Comparison of ENCODE assay signal across 8 cellular contexts in genomic region chr1:27357281-27358037, GRCh38. TPM values are rescaled to one million over a fixed set of nuclear protein-coding genes. Genes with fewer than 3 reads are reported as not detected.
A peak's percentile ranks its signal among the peaks of the same experiment; 100 is the strongest.
DNase-seq lines count a peak whose midpoint lies in the region; ATAC-seq and TF ChIP-seq lines count a peak whose summit lies in the region.

No MANE protein-coding gene starts in this region.

- H4K8ac ChIP-seq in neuronal stem cell (ENCODE audit: low read depth, low read length), result peak overlapping the region; percentile 70

- H2AK5ac ChIP-seq in neuronal stem cell (ENCODE audit: low read depth, low read length), result peak overlapping the region; percentile 96

- peak overlapping the region; percentile 93 for H2BK12ac ChIP-seq in neuronal stem cell (ENCODE audit: low read length)

- peak overlapping the region; percentile 29 to 50 (median 47) for H3K4me3 ChIP-seq in Peyer's patch
- no peak overlapping the region for H3K4me3 ChIP-seq in fibroblast of the aortic adventitia (ENCODE audit: low read depth, low read length)
- H3K4me3 ChIP-seq in neuronal stem cell (ENCODE audit: low read length in 2 of 2), result no peak overlapping the region
- peak overlapping the region in 1 of 2 donors; percentile 15 for H3K4me3 ChIP-seq in testis

- no peaks in the 10 kb centered on the region for H3K27me3 ChIP-seq in Peyer's patch
- peaks cover 0 to 43% (median 9%) of the 10 kb centered on the region in 3 experiments for H3K27me3 ChIP-seq in neuronal stem cell (ENCODE audit: control insufficient read depth in 3 of 3, insufficient read depth in 3 of 3, low read depth in 1 of 3, low read length in 3 of 3)
- no peaks in the 10 kb centered on the region for H3K27me3 ChIP-seq in testis

- no peaks in the 10 kb centered on the region for H3K27me3 Mint-ChIP-seq in activated T-helper 1 cell treated with anti-CD3 and anti-CD28 coated beads, Interleukin-12 subunit alpha, Interleukin-12 subunit beta, Interleukin-2, Interleukin-4 antibody, amounts not matched to agents 30 ng/mL and 10 ng/mL and 1 ng/mL, durations not matched to agents 14 hours and 24 hours and 36 hours (ENCODE audit: insufficient read depth)

- H3K36me3 ChIP-seq in Peyer's patch (peaks cover 0 to 20% (median 0%) of the 10 kb centered on the region in 3 donors), neuronal stem cell (replicated peaks in 1 of 2; ENCODE audit: control insufficient read depth in 2 of 2, insufficient read depth in 2 of 2, low read length in 2 of 2) (peaks cover 3 to 68% of the 10 kb centered on the region in 2 donors), testis (ENCODE audit: low read depth, missing control alignments) (no peaks in the 10 kb centered on the region)

- no peak for TF ChIP-seq POLR2A in Peyer's patch (IDR thresholded peaks at IDR 0.05)
- TF ChIP-seq POLR2A in testis (IDR thresholded peaks at IDR 0.05), result no peak

- H3K4me1 ChIP-seq in Peyer's patch (peaks cover 3 to 27% (median 16%) of the 10 kb centered on the region in 4 donors), neuronal stem cell (ENCODE audit: control insufficient read depth in 2 of 2, insufficient read depth in 1 of 2, low read depth in 1 of 2, low read length in 2 of 2) (peaks cover 3 to 11% of the 10 kb centered on the region in 2 donors), testis (no peaks in the 10 kb centered on the region)

- H3K14ac ChIP-seq in neuronal stem cell (ENCODE audit: low read length), result no peak overlapping the region

- peak overlapping the region; percentile 36 for H3K4me2 ChIP-seq in neuronal stem cell (ENCODE audit: insufficient read depth, low read length, poor library complexity, severe bottlenecking)

- TF ChIP-seq CTCF in Peyer's patch (IDR thresholded peaks at IDR 0.05), result peak; percentile 95 to 100 (median 96)
- peak; percentile 89 for TF ChIP-seq CTCF in fibroblast of the aortic adventitia (IDR thresholded peaks at IDR 0.05; ENCODE audit: insufficient read depth, low read length)
- peak; percentile 94 to 99 (median 96) for TF ChIP-seq CTCF in testis (IDR thresholded peaks at IDR 0.05)

- no peak overlapping the region for H3K4ac ChIP-seq in neuronal stem cell (ENCODE audit: low read length)

- no peaks in the 10 kb centered on the region for H3K9me3 Mint-ChIP-seq in activated T-helper 1 cell treated with anti-CD3 and anti-CD28 coated beads, Interleukin-12 subunit alpha, Interleukin-12 subunit beta, Interleukin-2, Interleukin-4 antibody, amounts not matched to agents 30 ng/mL and 10 ng/mL and 1 ng/mL, durations not matched to agents 14 hours and 24 hours and 36 hours

- intact Hi-C loops in activated T-helper 1 cell treated with anti-CD3 and anti-CD28 coated beads, Interleukin-12 subunit alpha, Interleukin-12 subunit beta, Interleukin-2, Interleukin-4 antibody, amounts not matched to agents 30 ng/mL and 10 ng/mL and 1 ng/mL, durations not matched to agents 14 hours and 24 hours and 36 hours (cut with micrococcal nuclease), result loop anchor here (1.0 to 2.0 kb wide), 6 partner anchors 8 to 57 kb away; partner anchors contain the start of genes SYTL1 and TMEM222
- intact Hi-C loops in testis (cut with DNase I; ENCODE audit: low total_unique reads), result no loop called here

- H3K4me1 Mint-ChIP-seq in activated T-helper 1 cell treated with anti-CD3 and anti-CD28 coated beads, Interleukin-12 subunit alpha, Interleukin-12 subunit beta, Interleukin-2, Interleukin-4 antibody, amounts not matched to agents 30 ng/mL and 10 ng/mL and 1 ng/mL, durations not matched to agents 14 hours and 24 hours and 36 hours (ENCODE audit: low read depth), result peaks cover 22% of the 10 kb centered on the region

- no peaks in the 10 kb centered on the region for H3K36me3 Mint-ChIP-seq in activated T-helper 1 cell treated with anti-CD3 and anti-CD28 coated beads, Interleukin-12 subunit alpha, Interleukin-12 subunit beta, Interleukin-2, Interleukin-4 antibody, amounts not matched to agents 30 ng/mL and 10 ng/mL and 1 ng/mL, durations not matched to agents 14 hours and 24 hours and 36 hours (ENCODE audit: low read depth)

- H3K23ac ChIP-seq in neuronal stem cell (ENCODE audit: low read depth, low read length, poor library complexity), result peak overlapping the region; percentile 92

- H3K9me3 ChIP-seq in Peyer's patch (no peaks in the 10 kb centered on the region), neuronal stem cell (replicated peaks in 1 of 2; ENCODE audit: control insufficient read depth in 2 of 2, insufficient read depth in 1 of 2, low read depth in 1 of 2, low read length in 2 of 2) (no peaks in the 10 kb centered on the region), testis (no peaks in the 10 kb centered on the region)

- H3K4me3 Mint-ChIP-seq in activated T-helper 1 cell treated with anti-CD3 and anti-CD28 coated beads, Interleukin-12 subunit alpha, Interleukin-12 subunit beta, Interleukin-2, Interleukin-4 antibody, amounts not matched to agents 30 ng/mL and 10 ng/mL and 1 ng/mL, durations not matched to agents 14 hours and 24 hours and 36 hours, result peak overlapping the region; percentile 58

- H3K9ac ChIP-seq in neuronal stem cell (ENCODE audit: low read depth, low read length, poor library complexity), result peak overlapping the region; percentile 82

- peak overlapping the region; percentile 74 for H2AFZ ChIP-seq in neuronal stem cell (ENCODE audit: low read length)

- peak overlapping the region; percentile 74 for H3K27ac Mint-ChIP-seq in activated T-helper 1 cell treated with anti-CD3 and anti-CD28 coated beads, Interleukin-12 subunit alpha, Interleukin-12 subunit beta, Interleukin-2, Interleukin-4 antibody, amounts not matched to agents 30 ng/mL and 10 ng/mL and 1 ng/mL, durations not matched to agents 14 hours and 24 hours and 36 hours

- no peaks in the 10 kb centered on the region for H3K79me1 ChIP-seq in neuronal stem cell (ENCODE audit: low read depth, low read length)

- H4K91ac ChIP-seq in neuronal stem cell (ENCODE audit: low read depth, low read length, poor library complexity), result no peak overlapping the region

- DNase-seq in DMS 273 treated with DMSO at 0.1 percent for 48 hours (lab: John Stamatoyannopoulos, UW) (peak; percentile 38), Peyer's patch (peak; percentile 75 to 87 (median 87)), fibroblast of the aortic adventitia (ENCODE audit: low read depth) (peak; percentile 53), neuronal stem cell (ENCODE audit: low spot score) (peak; percentile 69), testis (peak; percentile 82)
- DNase-seq in activated T-helper 1 cell treated with anti-CD3 and anti-CD28 coated beads, Interleukin-12 subunit alpha, Interleukin-12 subunit beta, Interleukin-2, Interleukin-4 antibody, amounts not matched to agents 30 ng/mL and 10 ng/mL and 1 ng/mL, durations not matched to agents 14 hours and 24 hours and 36 hours (ENCODE audit: low spot score), result peak; percentile 73

- H2BK5ac ChIP-seq in neuronal stem cell (ENCODE audit: low read length), result no peak overlapping the region

- whole genome bisulfite sequencing in neuronal stem cell (ENCODE audit: extremely low coverage in 2 of 2, insufficient read length in 2 of 2, insufficient replicate concordance in 1 of 2), 2 donors, result no CpG with 5 or more reads among the region's 40 CpGs
- 26 to 47% methylated on average over 7 to 30 of the region's 40 CpGs for WGBS in testis, 2 donors

- H3K27ac ChIP-seq in Peyer's patch, result peak overlapping the region; percentile 6 to 69 (median 36)
- no peak overlapping the region for H3K27ac ChIP-seq in neuronal stem cell (replicated peaks; ENCODE audit: low read length)
- H3K27ac ChIP-seq in testis, result no peak overlapping the region

- H3K18ac ChIP-seq in neuronal stem cell (ENCODE audit: low read length), result peak overlapping the region; percentile 90

- H2BK15ac ChIP-seq in neuronal stem cell (ENCODE audit: low read length), result peak overlapping the region; percentile 93

- peak; percentile 51 for ATAC-seq in HG02981 (IDR thresholded peaks at IDR 0.05; ENCODE audit: unreplicated experiment)
- ATAC-seq in GM19397 (IDR thresholded peaks at IDR 0.05; ENCODE audit: unreplicated experiment), result no peak

- no peak overlapping the region for H2BK120ac ChIP-seq in neuronal stem cell (ENCODE audit: low read depth, low read length)

RNA-seq across cellular contexts. Expression of gene MAP3K6, which starts 9.3 kb away (rescaled TPM):
- total RNA-seq in Peyer's patch, result 100 to 1,000 TPM in 1 of 4 donors, 10 to 100 TPM in 2, 1 to 10 TPM in 1; 6.3 to 124 (median 34.1) TPM
- 11.2 and 13.7 TPM in 2 replicates for total RNA-seq in activated T-helper 1 cell treated with anti-CD3 and anti-CD28 coated beads, Interleukin-12 subunit alpha, Interleukin-12 subunit beta, Interleukin-2, Interleukin-4 antibody, amounts not matched to agents 30 ng/mL and 10 ng/mL and 1 ng/mL, durations not matched to agents 14 hours and 24 hours and 36 hours
- 13.0 and 18.2 TPM in 2 replicates for total RNA-seq in fibroblast of the aortic adventitia (ENCODE audit: low replicate concordance)
- 8.4 TPM for polyA plus RNA-seq in neuronal stem cell (2013, experiment 1 of 2)
- polyA plus RNA-seq in neuronal stem cell (2013, experiment 2 of 2), result 8.3 TPM
- 10 to 100 TPM; 18.8 to 31.7 TPM for total RNA-seq in testis
- polyA plus RNA-seq in testis (ENCODE audit: insufficient read depth, low read depth, low replicate concordance), result 18.4 TPM

RNA-seq across cellular contexts. Expression of gene SYTL1, which starts 15.6 kb away (rescaled TPM):
- total RNA-seq in Peyer's patch (10 to 100 TPM in 1 of 4 donors, 1 to 10 TPM in 3; 9.0 to 37.1 (median 9.5) TPM), fibroblast of the aortic adventitia (ENCODE audit: low replicate concordance) (0.09 TPM in 1 of 2 replicates, not detected in the other), testis (1 to 10 TPM; 2.3 to 5.4 TPM)
- 24.4 and 26.3 TPM in 2 replicates for total RNA-seq in activated T-helper 1 cell treated with anti-CD3 and anti-CD28 coated beads, Interleukin-12 subunit alpha, Interleukin-12 subunit beta, Interleukin-2, Interleukin-4 antibody, amounts not matched to agents 30 ng/mL and 10 ng/mL and 1 ng/mL, durations not matched to agents 14 hours and 24 hours and 36 hours
- polyA plus RNA-seq in neuronal stem cell (2013, experiment 1 of 2), result 8.5 TPM
- 8.0 TPM for polyA plus RNA-seq in neuronal stem cell (2013, experiment 2 of 2)
- polyA plus RNA-seq in testis (ENCODE audit: insufficient read depth, low read depth, low replicate concordance), result 6.0 TPM

RNA-seq across cellular contexts. Expression of gene FCN3, which starts 17.2 kb away (rescaled TPM):
- total RNA-seq in Peyer's patch (not detected), fibroblast of the aortic adventitia (ENCODE audit: low replicate concordance) (not detected in 2 replicates), testis (1 to 10 TPM; 3.6 to 6.9 TPM)
- total RNA-seq in activated T-helper 1 cell treated with anti-CD3 and anti-CD28 coated beads, Interleukin-12 subunit alpha, Interleukin-12 subunit beta, Interleukin-2, Interleukin-4 antibody, amounts not matched to agents 30 ng/mL and 10 ng/mL and 1 ng/mL, durations not matched to agents 14 hours and 24 hours and 36 hours, result not detected in 2 replicates
- polyA plus RNA-seq in neuronal stem cell (2013, experiment 1 of 2), result not detected
- not detected for polyA plus RNA-seq in neuronal stem cell (2013, experiment 2 of 2)
- 0.54 TPM for polyA plus RNA-seq in testis (ENCODE audit: insufficient read depth, low read depth, low replicate concordance)

RNA-seq across cellular contexts. Expression of gene CD164L2, which starts 25.7 kb away (rescaled TPM):
- total RNA-seq in Peyer's patch (not detected), fibroblast of the aortic adventitia (ENCODE audit: low replicate concordance) (not detected in 2 replicates), testis (1 to 10 TPM in 1 of 2 donors, under 1 TPM in 1; 0.24 to 1.5 TPM)
- total RNA-seq in activated T-helper 1 cell treated with anti-CD3 and anti-CD28 coated beads, Interleukin-12 subunit alpha, Interleukin-12 subunit beta, Interleukin-2, Interleukin-4 antibody, amounts not matched to agents 30 ng/mL and 10 ng/mL and 1 ng/mL, durations not matched to agents 14 hours and 24 hours and 36 hours, result not detected in 2 replicates
- polyA plus RNA-seq in neuronal stem cell (2013, experiment 1 of 2), result 0.07 TPM
- polyA plus RNA-seq in neuronal stem cell (2013, experiment 2 of 2), result 0.10 TPM
- polyA plus RNA-seq in testis (ENCODE audit: insufficient read depth, low read depth, low replicate concordance), result 0.76 TPM

RNA-seq across cellular contexts. Expression of gene GPR3, which starts 35.0 kb away (rescaled TPM):
- total RNA-seq in Peyer's patch (not detected), fibroblast of the aortic adventitia (ENCODE audit: low replicate concordance) (0.99 TPM in 1 of 2 replicates, not detected in the other), testis (under 1 TPM; 0.12 to 0.47 TPM)
- total RNA-seq in activated T-helper 1 cell treated with anti-CD3 and anti-CD28 coated beads, Interleukin-12 subunit alpha, Interleukin-12 subunit beta, Interleukin-2, Interleukin-4 antibody, amounts not matched to agents 30 ng/mL and 10 ng/mL and 1 ng/mL, durations not matched to agents 14 hours and 24 hours and 36 hours, result 3.2 and 4.0 TPM in 2 replicates
- polyA plus RNA-seq in neuronal stem cell (2013, experiment 1 of 2), result 7.5 TPM
- polyA plus RNA-seq in neuronal stem cell (2013, experiment 2 of 2), result 7.8 TPM
- 0.20 TPM for polyA plus RNA-seq in testis (ENCODE audit: insufficient read depth, low read depth, low replicate concordance)

Comparison
In these comparisons a context has a peak if more than half of its experiments do, and no peak if none do; other contexts are left out.
1. H3K27ac ChIP-seq: peak in Peyer's patch (4 of 4); none in neuronal stem cell (single experiment) and testis (0 of 2).
2. H3K4me3 ChIP-seq: peak in Peyer's patch (4 of 4); none in fibroblast of the aortic adventitia (single experiment) and neuronal stem cell (0 of 2).
3. Peak in every context shown above with its lines, with median percentiles within 50 percentile points of each other: DNase-seq and CTCF ChIP-seq.